8 cellular contexts compared by ENCODE assay signal in genomic region chr19:50024719-50025021, GRCh38. TPM values are rescaled to one million over a fixed set of nuclear protein-coding genes. Genes with fewer than 3 reads are reported as not detected.
DNase-seq lines count a peak whose midpoint lies in the region; ATAC-seq, FAIRE-seq and TF ChIP-seq lines count a peak whose summit lies in the region.

No MANE protein-coding gene starts in this region.

- H3K9me1 ChIP-seq in K562 (ENCODE audit: control insufficient read depth, insufficient read depth, low read length), result no peaks in the 10 kb centered on the region

- peak overlapping the region; percentile 85 to 98 for H3K9ac ChIP-seq in K562 (ENCODE audit: insufficient read depth in 1 of 2, low read depth in 2 of 2, low read length in 2 of 2)

- H2AFZ ChIP-seq in K562 (ENCODE audit: low read depth, low read length), result peak overlapping the region; percentile 94

- peaks cover 4% of the 10 kb centered on the region for H4K20me1 ChIP-seq in K562 (replicated peaks; ENCODE audit: control insufficient read depth, insufficient read depth, low read length)

- ATAC-seq in HG03095 (IDR thresholded peaks at IDR 0.05; ENCODE audit: unreplicated experiment), result peak; percentile 4
- peak; percentile 43 for ATAC-seq in K562
- peak; percentile 52 for ATAC-seq in mucosa of descending colon
- no peak for ATAC-seq in GM21390 (IDR thresholded peaks at IDR 0.05; ENCODE audit: unreplicated experiment)
- no peak for ATAC-seq in GM19395 (IDR thresholded peaks at IDR 0.05; ENCODE audit: unreplicated experiment)

- H3K4me3 ChIP-seq in AG10803 (ENCODE audit: low read length) (peak overlapping the region; percentile 99), K562 (peak overlapping the region; percentile 72), mucosa of descending colon (peak overlapping the region; percentile 89)

- peaks cover 33% of the 10 kb centered on the region; the same call in 2 of the 3 replicates for H3K36me3 ChIP-seq in K562 (ENCODE audit: control insufficient read depth, insufficient read depth, low read length)
- H3K36me3 ChIP-seq in mucosa of descending colon (ENCODE audit: low read depth), result peaks cover 6% of the 10 kb centered on the region

- CTCF ChIA-PET in K562 (lab: Yijun Ruan, JAX; ENCODE audit: low intra/inter-chr PET ratio), result no interaction called here

- TF ChIP-seq CTCF in AG10803 (conservative IDR thresholded peaks at IDR 0.05; ENCODE audit: low read length) (no peak), K562 (IDR thresholded peaks at IDR 0.05 in 2 of 3, conservative IDR thresholded peaks at IDR 0.05 in 1 of 3; ENCODE audit: insufficient read depth in 2 of 3, low read depth in 1 of 3, low read length in 3 of 3) (no peak), mucosa of descending colon (IDR thresholded peaks at IDR 0.05) (no peak)

- intact Hi-C loops in K562 (cut with micrococcal nuclease), result no loop called here
- intact Hi-C loops in mucosa of descending colon (cut with DNase I, micrococcal nuclease), result no loop called here

- no peak for TF ChIP-seq RAD21 in K562 (CRISPR knock-in tag; conservative IDR thresholded peaks at IDR 0.05 in 1 of 2, IDR thresholded peaks at IDR 0.05 in 1 of 2)

- DNase-seq in AG10803 (ENCODE audit: low read depth), result no peak
- DNase-seq in K562 (ENCODE audit: extremely low read depth in 1 of 4, low spot score in 3 of 4), result no peak
- DNase-seq in mucosa of descending colon, result no peak
- no peak for DNase-seq in RCC 7860 (ENCODE audit: low spot score)
- no peak for DNase-seq in pons (ENCODE audit: low spot score)

- 1% methylated on average over 10 of the region's 10 CpGs for WGBS in K562 (ENCODE audit: insufficient coverage, low coverage, missing lambda C conversion rate)

- no peaks in the 10 kb centered on the region for H3K27me3 ChIP-seq in K562 (ENCODE audit: control insufficient read depth in 2 of 2, insufficient read depth in 2 of 2, low read length in 2 of 2)

- POLR2A ChIA-PET in K562 (lab: Yijun Ruan, JAX), result interaction anchor here (0.7 to 2.2 kb wide), 5 partner anchors 14 to 58 kb away, joined by 3 to 7 read pairs (median 5); no protein-coding TSS in a partner anchor

- peaks cover 13 to 18% of the 10 kb centered on the region in 2 experiments; a peak in 4 of 5 replicates for H3K4me1 ChIP-seq in K562 (replicated peaks in 1 of 2; ENCODE audit: control insufficient read depth in 2 of 2, insufficient read depth in 2 of 2, low read length in 2 of 2)
- H3K4me1 ChIP-seq in mucosa of descending colon (ENCODE audit: low read depth), result peaks cover 23% of the 10 kb centered on the region

- BruUV-seq in K562 (replicated peaks; lab: Mats Ljungman, UMichigan), result TSS peak; percentile 87

- H3K9me3 ChIP-seq in K562 (replicated peaks; ENCODE audit: control insufficient read depth, insufficient read depth, low read depth, low read length) (no peaks in the 10 kb centered on the region), mucosa of descending colon (no peaks in the 10 kb centered on the region)

- in situ Hi-C loops in K562 (cut with MboI), result no loop called here

- H3K79me2 ChIP-seq in K562 (ENCODE audit: control insufficient read depth, insufficient read depth, low read length), result peaks cover 77% of the 10 kb centered on the region

- no peak for TF ChIP-seq POLR2A in K562 (conservative IDR thresholded peaks at IDR 0.05)

- H3K27ac ChIP-seq in K562 (ENCODE audit: extremely low read depth, low read depth, low read length), result peak overlapping the region; percentile 85

- FAIRE-seq in K562 (lab: Jason Lieb, UNC) (peak; percentile 65), RCC 7860 (lab: Jason Lieb, UNC) (no peak)

- H3K4me2 ChIP-seq in K562 (ENCODE audit: insufficient read depth, low read length), result peak overlapping the region; percentile 92

- no peak for TF ChIP-seq EP300 in K562 (IDR thresholded peaks at IDR 0.05; ENCODE audit: low read length)

TF ChIP-seq in K562, 482 proteins besides CTCF, POLR2A, EP300 and RAD21:
- peak; percentile 79 for TF ChIP-seq RFX1 (IDR thresholded peaks at IDR 0.05)
- peak; percentile 37; the same call in 1 of the 2 replicates for TF ChIP-seq BRD4 (IDR thresholded peaks at IDR 0.05)
- TF ChIP-seq PRMT5 (CRISPR knock-in tag; IDR thresholded peaks at IDR 0.05), result no peak
- TF ChIP-seq ZEB2 (IDR thresholded peaks at IDR 0.05), result 0 out of 2 replicates have a peak, but pooled peaks have one; percentile 65
- TF ChIP-seq KAT7 (CRISPR knock-in tag; IDR thresholded peaks at IDR 0.05; ENCODE audit: borderline replicate concordance), result peak; percentile 71; the same call in 1 of the 2 replicates

RNA-seq across cellular contexts. Expression of gene VRK3, which starts 0.5 kb away (rescaled TPM):
- 91.2 and 165 TPM in 2 replicates for total RNA-seq in K562 (2011; cell fraction: chromatin; rRNA removed; ENCODE audit: low replicate concordance)
- total RNA-seq in K562 (2011; cell fraction: nucleolus; rRNA removed), result 66.3 and 85.0 TPM in 2 replicates
- 86.5 and 113 TPM in 2 replicates for total RNA-seq in K562 (2011; cell fraction: nucleoplasm; rRNA removed)
- 32.7 and 34.8 TPM in 2 replicates for total RNA-seq in K562 (2014; rRNA removed)
- 43.3 and 49.8 TPM in 2 replicates for total RNA-seq in K562 (2014; rRNA removed; fragmentation: Illumina TruSeq; extraction: Trizol)
- total RNA-seq in K562 (2015; rRNA removed; fragmentation: Illumina TruSeq; extraction: Trizol), result 42.9 TPM in 2 replicates
- 49.7 and 54.4 TPM in 2 replicates for total RNA-seq in K562 (2021)
- polyA plus RNA-seq in K562 (2011; rRNA removed), result 42.8 and 45.3 TPM in 2 replicates
- 34.7 and 47.2 TPM in 2 replicates for polyA plus RNA-seq in K562 (2011; cell fraction: cytosol; rRNA removed)
- polyA plus RNA-seq in K562 (2011; cell fraction: nucleus; rRNA removed), result 43.9 and 50.7 TPM in 2 replicates
- 57.4 and 62.2 TPM in 2 replicates for polyA plus RNA-seq in K562 (2012)
- 79.4 and 94.3 TPM in 2 replicates for polyA plus RNA-seq in K562 (2014; fragmentation: Illumina TruSeq; extraction: Trizol)
- polyA plus RNA-seq in K562 (2014; fragmentation: Nextera tagmentation; extraction: Ambion mirVana), result 10 to 100 TPM; 33.3 to 55.9 TPM
- 25.6 and 35.9 TPM in 2 replicates for polyA plus RNA-seq in K562 (2014; rRNA removed)
- 23.6 and 24.3 TPM in 2 replicates for polyA minus RNA-seq in K562 (2011; rRNA and poly(A)+ RNA removed)
- 15.4 and 22.8 TPM in 2 replicates for polyA minus RNA-seq in K562 (2011; cell fraction: cytosol; rRNA and poly(A)+ RNA removed)
- 21.0 and 35.8 TPM in 2 replicates for polyA minus RNA-seq in K562 (2011; cell fraction: nucleus; rRNA and poly(A)+ RNA removed)
- total RNA-seq in mucosa of descending colon, result 10 to 100 TPM; 53.8 to 72.9 (median 62.7) TPM

RNA-seq across cellular contexts. Expression of gene ZNF473, which starts 1.1 kb away (rescaled TPM):
- total RNA-seq in K562 (2011; cell fraction: chromatin; rRNA removed; ENCODE audit: low replicate concordance), result 62.3 and 79.4 TPM in 2 replicates
- 43.7 and 50.0 TPM in 2 replicates for total RNA-seq in K562 (2011; cell fraction: nucleolus; rRNA removed)
- total RNA-seq in K562 (2011; cell fraction: nucleoplasm; rRNA removed), result 58.1 and 66.7 TPM in 2 replicates
- total RNA-seq in K562 (2014; rRNA removed), result 24.0 and 27.6 TPM in 2 replicates
- 31.0 and 31.6 TPM in 2 replicates for total RNA-seq in K562 (2014; rRNA removed; fragmentation: Illumina TruSeq; extraction: Trizol)
- 30.8 and 32.0 TPM in 2 replicates for total RNA-seq in K562 (2015; rRNA removed; fragmentation: Illumina TruSeq; extraction: Trizol)
- 28.5 and 33.9 TPM in 2 replicates for total RNA-seq in K562 (2021)
- polyA plus RNA-seq in K562 (2011; rRNA removed), result 20.8 and 27.9 TPM in 2 replicates
- 13.4 TPM in 2 replicates for polyA plus RNA-seq in K562 (2011; cell fraction: cytosol; rRNA removed)
- 34.3 and 42.1 TPM in 2 replicates for polyA plus RNA-seq in K562 (2011; cell fraction: nucleus; rRNA removed)
- polyA plus RNA-seq in K562 (2012), result 15.3 and 16.4 TPM in 2 replicates
- 26.1 and 30.0 TPM in 2 replicates for polyA plus RNA-seq in K562 (2014; fragmentation: Illumina TruSeq; extraction: Trizol)
- 10 to 100 TPM in 1 of 2 experiments, 1 to 10 TPM in 1; 8.2 to 34.0 TPM for polyA plus RNA-seq in K562 (2014; fragmentation: Nextera tagmentation; extraction: Ambion mirVana)
- 19.2 and 19.7 TPM in 2 replicates for polyA plus RNA-seq in K562 (2014; rRNA removed)
- polyA minus RNA-seq in K562 (2011; rRNA and poly(A)+ RNA removed), result 39.3 and 45.2 TPM in 2 replicates
- polyA minus RNA-seq in K562 (2011; cell fraction: cytosol; rRNA and poly(A)+ RNA removed), result 11.9 and 21.9 TPM in 2 replicates
- 21.1 and 29.0 TPM in 2 replicates for polyA minus RNA-seq in K562 (2011; cell fraction: nucleus; rRNA and poly(A)+ RNA removed)
- 1 to 10 TPM; 5.2 to 9.2 (median 6.0) TPM for total RNA-seq in mucosa of descending colon

Comparison
In these comparisons a context has a peak if more than half of its experiments do, and no peak if none do; other contexts are left out.
1. ATAC-seq: peak in HG03095 (single experiment), K562 (single experiment) and mucosa of descending colon (single experiment); none in GM21390 (single experiment) and GM19395 (single experiment).
2. Peak in every context shown above with its lines, with median percentiles within 50 percentile points of each other: H3K4me3 ChIP-seq.